ENCODE assay signal across 8 cellular contexts in genomic region chr21:25735895-25736597, GRCh38. TPM values are rescaled to one million over a fixed set of nuclear protein-coding genes. Genes with fewer than 3 reads are reported as not detected.
DNase-seq lines count a peak whose midpoint lies in the region; ATAC-seq and TF ChIP-seq lines count a peak whose summit lies in the region.

No MANE protein-coding gene starts in this region.

- 0% methylated on average over 5 of the region's 20 CpGs; no CpG with 5 or more reads in 1 of the 2 experiments for WGBS in IMR-90 (ENCODE audit: extremely low coverage in 2 of 2, insufficient read length in 1 of 2), 2 experiments
- WGBS in sigmoid colon, 2 donors, result 0 to 1% methylated on average over 20 of the region's 20 CpGs

- peaks cover 52% of the 10 kb centered on the region for H3K4me1 Mint-ChIP-seq in activated CD4-positive, alpha-beta memory T cell treated with anti-CD3 and anti-CD28 coated beads for 36 hours (ENCODE audit: low read depth)
- peaks cover 27% of the 10 kb centered on the region for H3K4me1 Mint-ChIP-seq in glutamatergic neuron (ENCODE audit: low read depth, unreplicated experiment)

- peak overlapping the region; percentile 99 for H3K27ac ChIP-seq in IMR-90 (ENCODE audit: insufficient read depth, low read length)
- H3K27ac ChIP-seq in sigmoid colon, result peak overlapping the region; percentile 94 to 99 (median 98)

- intact Hi-C loops in IMR-90 (cut with micrococcal nuclease) (loop anchor here (5.0 kb wide), 2 partner anchors 431 to 981 kb away; no protein-coding TSS in a partner anchor), sigmoid colon (cut with DNase I) (loop anchor here (5.0 to 10.0 kb wide), 4 partner anchors 56 to 1109 kb away; partner anchors contain the start of genes ADAMTS1, APP and MRPL39)
- intact Hi-C loops in activated CD4-positive, alpha-beta memory T cell treated with anti-CD3 and anti-CD28 coated beads for 36 hours (cut with micrococcal nuclease), result loop anchor here (1.0 to 10.0 kb wide), 6 partner anchors 23 to 279 kb away; no protein-coding TSS in a partner anchor

- H2AFZ ChIP-seq in IMR-90 (replicated peaks; ENCODE audit: low read length, poor library complexity), result peak overlapping the region; percentile 96

- TF ChIP-seq EP300 in sigmoid colon (IDR thresholded peaks at IDR 0.05), result no peak

- POLR2A ChIA-PET in IMR-90 (lab: Charles Lee; ENCODE audit: unreplicated experiment), result interaction anchor here (0.6 kb wide), 2 partner anchors 121 to 163 kb away, joined by 3 read pairs; no protein-coding TSS in a partner anchor
- POLR2A ChIA-PET in activated CD4-positive, alpha-beta memory T cell treated with anti-CD3 and anti-CD28 coated beads for 36 hours (lab: Charles Lee), result interaction anchor here (1.1 to 2.2 kb wide), 3 partner anchors 24 to 129 kb away, joined by 3 to 7 read pairs (median 4); no protein-coding TSS in a partner anchor

- no TSS peak for BruUV-seq in IMR-90 (replicated peaks; lab: Mats Ljungman, UMichigan)

- H3K9ac ChIP-seq in IMR-90 (ENCODE audit: low read depth, low read length), result peak overlapping the region; percentile 100

- CTCF ChIA-PET in IMR-90 (lab: Yijun Ruan, JAX), result no interaction called here
- CTCF ChIA-PET in activated CD4-positive, alpha-beta memory T cell treated with anti-CD3 and anti-CD28 coated beads for 36 hours (lab: Charles Lee), result interaction anchor here (0.9 to 3.2 kb wide), 2 partner anchors 65 to 128 kb away, joined by 4 to 32 read pairs; partner anchors contain the start of gene MRPL39

- DNase-seq in DMS 273 (lab: John Stamatoyannopoulos, UW; ENCODE audit: unreplicated experiment), result peak; percentile 55
- no peak for DNase-seq in DMS 273 treated with DMSO at 0.1 percent for 48 hours (lab: John Stamatoyannopoulos, UW)
- DNase-seq in IMR-90, result peak; percentile 42
- DNase-seq in activated CD4-positive, alpha-beta memory T cell treated with anti-CD3 and anti-CD28 coated beads for 36 hours, result no peak
- DNase-seq in glutamatergic neuron, result no peak
- DNase-seq in sigmoid colon, result no peak
- no peak for DNase-seq in germinal center (ENCODE audit: low spot score)

- peaks cover 14 to 39% of the 10 kb centered on the region in 2 experiments for H3K79me1 ChIP-seq in IMR-90 (ENCODE audit: low read depth in 1 of 2, low read length in 2 of 2)

- peak overlapping the region; percentile 79 for H2BK120ac ChIP-seq in IMR-90 (ENCODE audit: low read depth, low read length)

- peak overlapping the region; percentile 84 to 93 for H4K8ac ChIP-seq in IMR-90 (ENCODE audit: low read depth in 2 of 2, low read length in 2 of 2)

- no peak for TF ChIP-seq RAD21 in IMR-90 (IDR thresholded peaks at IDR 0.05; ENCODE audit: low read length)

- peak overlapping the region; percentile 98 for H3K56ac ChIP-seq in IMR-90 (ENCODE audit: extremely low read depth, insufficient read depth, low read length)

- peak overlapping the region; percentile 87 for H3K14ac ChIP-seq in IMR-90 (replicated peaks; ENCODE audit: low read depth, low read length)

- no peaks in the 10 kb centered on the region for H3K4me1 ChIP-seq in IMR-90 (ENCODE audit: control insufficient read depth, insufficient read depth, low read length)
- H3K4me1 ChIP-seq in sigmoid colon, result peaks cover 0 to 49% (median 41%) of the 10 kb centered on the region in 4 donors

- no peaks in the 10 kb centered on the region for H3K9me1 ChIP-seq in IMR-90 (ENCODE audit: insufficient read depth, low read length)

- TF ChIP-seq CTCF in IMR-90 (conservative IDR thresholded peaks at IDR 0.05; ENCODE audit: low read depth, low read length), result no peak
- TF ChIP-seq CTCF in glutamatergic neuron (IDR thresholded peaks at IDR 0.05; ENCODE audit: partially characterized antibody, unreplicated experiment), result no peak
- no peak for TF ChIP-seq CTCF in sigmoid colon (IDR thresholded peaks at IDR 0.05)

- H3K36me3 ChIP-seq in IMR-90 (ENCODE audit: control insufficient read depth, insufficient read depth, low read length) (peaks cover 1% of the 10 kb centered on the region; the same call in 1 of the 2 replicates), sigmoid colon (no peaks in the 10 kb centered on the region)

- peaks cover 1% of the 10 kb centered on the region for H3K27me3 Mint-ChIP-seq in activated CD4-positive, alpha-beta memory T cell treated with anti-CD3 and anti-CD28 coated beads for 36 hours
- peaks cover 13% of the 10 kb centered on the region for H3K27me3 Mint-ChIP-seq in glutamatergic neuron (ENCODE audit: unreplicated experiment)

- peak overlapping the region; percentile 98 for H3K4me3 Mint-ChIP-seq in activated CD4-positive, alpha-beta memory T cell treated with anti-CD3 and anti-CD28 coated beads for 36 hours
- peak overlapping the region; percentile 99 for H3K4me3 Mint-ChIP-seq in glutamatergic neuron (ENCODE audit: unreplicated experiment)

- peak overlapping the region; percentile 94 for H2BK5ac ChIP-seq in IMR-90 (ENCODE audit: low read depth, low read length, poor library complexity, severe bottlenecking)

- peaks cover 15% of the 10 kb centered on the region for H3K36me3 Mint-ChIP-seq in activated CD4-positive, alpha-beta memory T cell treated with anti-CD3 and anti-CD28 coated beads for 36 hours
- no peaks in the 10 kb centered on the region for H3K36me3 Mint-ChIP-seq in glutamatergic neuron (ENCODE audit: unreplicated experiment)

- H2AK5ac ChIP-seq in IMR-90 (ENCODE audit: low read depth, low read length), result peak overlapping the region; percentile 72; the same call in 1 of the 2 replicates

- peak overlapping the region; percentile 100 for H3K27ac Mint-ChIP-seq in activated CD4-positive, alpha-beta memory T cell treated with anti-CD3 and anti-CD28 coated beads for 36 hours
- peak overlapping the region; percentile 99 for H3K27ac Mint-ChIP-seq in glutamatergic neuron (ENCODE audit: unreplicated experiment)

- H4K20me1 ChIP-seq in IMR-90 (ENCODE audit: insufficient read depth, low read length), result peaks cover 6% of the 10 kb centered on the region; the same call in 1 of the 2 replicates

- H3K4ac ChIP-seq in IMR-90 (ENCODE audit: low read depth, low read length), result peak overlapping the region; percentile 96

- peak overlapping the region; percentile 93 for H3K18ac ChIP-seq in IMR-90 (ENCODE audit: low read depth, low read length)

- peak overlapping the region; percentile 24; the same call in 1 of the 2 replicates for H2BK20ac ChIP-seq in IMR-90 (ENCODE audit: low read depth, low read length)

- H3K4me3 ChIP-seq in IMR-90 (ENCODE audit: insufficient read depth, low read depth, low read length) (peak overlapping the region; percentile 53), sigmoid colon (peak overlapping the region; percentile 81 to 98 (median 85))

- H3K23ac ChIP-seq in IMR-90 (ENCODE audit: low read depth, low read length), result peak overlapping the region; percentile 86

- H3K9me3 Mint-ChIP-seq in activated CD4-positive, alpha-beta memory T cell treated with anti-CD3 and anti-CD28 coated beads for 36 hours, result no peaks in the 10 kb centered on the region
- H3K9me3 Mint-ChIP-seq in glutamatergic neuron (ENCODE audit: unreplicated experiment), result peaks cover 12% of the 10 kb centered on the region

- in situ Hi-C loops in IMR-90 (cut with MboI; ENCODE audit: low sequenced_read_pairs), result no loop called here

- H2BK15ac ChIP-seq in IMR-90 (ENCODE audit: low read depth, low read length), result peak overlapping the region; percentile 57; the same call in 1 of the 3 replicates

- H4K5ac ChIP-seq in IMR-90 (ENCODE audit: low read depth, low read length), result peak overlapping the region; percentile 99

- dilution Hi-C loops in IMR-90 (cut with HindIII; ENCODE audit: low sequenced_read_pairs, unreplicated experiment), result no loop called here

- H3K9me3 ChIP-seq in IMR-90 (ENCODE audit: control insufficient read depth, insufficient read depth, low read length) (no peaks in the 10 kb centered on the region), sigmoid colon (no peaks in the 10 kb centered on the region)

- TF ChIP-seq POLR2A in IMR-90 (IDR thresholded peaks at IDR 0.05; ENCODE audit: low read depth, low read length), result no peak
- TF ChIP-seq POLR2A in sigmoid colon (IDR thresholded peaks at IDR 0.05), result no peak

- H3K4me2 ChIP-seq in IMR-90 (ENCODE audit: low read depth, low read length), result peak overlapping the region; percentile 94

- ATAC-seq in GM21423 (IDR thresholded peaks at IDR 0.05; ENCODE audit: unreplicated experiment) (peak; percentile 8), IMR-90 (ENCODE audit: low read depth) (peak; percentile 16)

- peak overlapping the region; percentile 96 for H2AK9ac ChIP-seq in IMR-90 (replicated peaks; ENCODE audit: low read depth, low read length, poor library complexity)

- no peaks in the 10 kb centered on the region for H3K27me3 ChIP-seq in IMR-90 (ENCODE audit: control insufficient read depth, insufficient read depth, low read length)
- no peaks in the 10 kb centered on the region for H3K27me3 ChIP-seq in sigmoid colon

- peak overlapping the region; percentile 75; the same call in 1 of the 2 replicates for H4K91ac ChIP-seq in IMR-90 (ENCODE audit: insufficient read depth, low read depth, low read length)

TF ChIP-seq in IMR-90, 13 proteins besides CTCF, POLR2A, EP300 and RAD21:
- TF ChIP-seq CEBPB (IDR thresholded peaks at IDR 0.05; ENCODE audit: low read depth, low read length), result no peak

RNA-seq across cellular contexts. Expression of gene GABPA, which starts 1.3 kb away (rescaled TPM):
- total RNA-seq in IMR-90 (2012; rRNA removed) (17.0 and 26.4 TPM in 2 replicates), glutamatergic neuron (ENCODE audit: unreplicated experiment) (16.2 TPM), sigmoid colon (10 to 100 TPM; 17.6 to 32.5 (median 27.2) TPM)
- polyA plus RNA-seq in IMR-90 (2012; rRNA removed) (7.3 and 9.0 TPM in 2 replicates), sigmoid colon (10 to 100 TPM; 10.8 to 13.2 (median 11.2) TPM)
- 1.0 and 1.3 TPM in 2 replicates for polyA plus RNA-seq in IMR-90 (2012; cell fraction: cytosol; rRNA removed)
- 0.71 and 8.4 TPM in 2 replicates for polyA plus RNA-seq in IMR-90 (2012; cell fraction: nucleus; rRNA removed; ENCODE audit: low replicate concordance)
- total RNA-seq in activated CD4-positive, alpha-beta memory T cell treated with anti-CD3 and anti-CD28 coated beads for 36 hours, result 10 to 100 TPM; 22.3 to 24.7 TPM

RNA-seq across cellular contexts. Expression of gene ATP5PF, which starts 1.3 kb away (rescaled TPM):
- total RNA-seq in IMR-90 (2012; rRNA removed) (74.7 and 76.0 TPM in 2 replicates), glutamatergic neuron (ENCODE audit: unreplicated experiment) (128 TPM), sigmoid colon (100 to 1,000 TPM; 232 to 283 (median 239) TPM)
- polyA plus RNA-seq in IMR-90 (2012; rRNA removed) (190 TPM in 2 replicates), sigmoid colon (1,000 to 10,000 TPM in 1 of 3 donors, 100 to 1,000 TPM in 2; 393 to 1,130 (median 799) TPM)
- 78.8 and 87.5 TPM in 2 replicates for polyA plus RNA-seq in IMR-90 (2012; cell fraction: cytosol; rRNA removed)
- 11.2 and 54.5 TPM in 2 replicates for polyA plus RNA-seq in IMR-90 (2012; cell fraction: nucleus; rRNA removed; ENCODE audit: low replicate concordance)
- 100 to 1,000 TPM; 150 to 151 TPM for total RNA-seq in activated CD4-positive, alpha-beta memory T cell treated with anti-CD3 and anti-CD28 coated beads for 36 hours

Comparison
In these comparisons a context has a peak if more than half of its experiments do, and no peak if none do; other contexts are left out.
1. DNase-seq: peak in DMS 273 (single experiment) and IMR-90 (single experiment); none in DMS 273 treated with DMSO at 0.1 percent for 48 hours (single experiment), activated CD4-positive, alpha-beta memory T cell treated with anti-CD3 and anti-CD28 coated beads for 36 hours (single experiment), glutamatergic neuron (single experiment), sigmoid colon (single experiment) and germinal center (single experiment).